In genomic region chr22:28829358-28830181, GRCh38 we compare ENCODE assay signal across 8 cellular contexts. TPM values are rescaled to one million over a fixed set of nuclear protein-coding genes. Genes with fewer than 3 reads are reported as not detected.
A peak's percentile ranks its signal among the peaks of the same experiment; 100 is the strongest.
DNase-seq lines count a peak whose midpoint lies in the region; ATAC-seq, FAIRE-seq and TF ChIP-seq lines count a peak whose summit lies in the region.

No MANE protein-coding gene starts in this region.

- H3K4me3 ChIP-seq in keratinocyte (ENCODE audit: control insufficient read depth in 2 of 3, extremely low read depth in 1 of 3, insufficient read depth in 2 of 3, low read depth in 1 of 3, low read length in 3 of 3) = no peak overlapping the region

- no peaks in the 10 kb centered on the region for H4K20me1 ChIP-seq in keratinocyte (ENCODE audit: control insufficient read depth, extremely low read depth, insufficient read depth, low read length)

- H3K9me3 ChIP-seq in keratinocyte (ENCODE audit: control insufficient read depth, low read depth, low read length) = no peaks in the 10 kb centered on the region

- no peaks in the 10 kb centered on the region for H3K4me1 Mint-ChIP-seq in WTC11

- FAIRE-seq in keratinocyte (lab: Jason Lieb, UNC) = peak; percentile 79

- H3K4me3 Mint-ChIP-seq in WTC11 = no peak overlapping the region

- H3K27ac Mint-ChIP-seq in WTC11 = peak overlapping the region; percentile 30; the same call in 1 of the 2 replicates

- H3K27ac ChIP-seq in caudate nucleus (ENCODE audit: low read depth, low read length) (no peak overlapping the region), keratinocyte (ENCODE audit: control insufficient read depth, insufficient read depth, low read length) (no peak overlapping the region)

- DNase-seq in NK-92 treated with Interleukin-12 subunit alpha and Interleukin-12 subunit beta, amount 100 ng/mL, for 24 hours (lab: John Stamatoyannopoulos, UW) = peak; percentile 21
- DNase-seq in NK-92 (lab: John Stamatoyannopoulos, UW; ENCODE audit: unreplicated experiment) (no peak), NCI-H1694 (lab: John Stamatoyannopoulos, UW) (peak; percentile 51), WTC11 (ENCODE audit: low spot score) (peak; percentile 85), caudate nucleus (lab: John Stamatoyannopoulos, UW) (peak in 54 of 61 donors; percentile 1 to 76 (median 31)), keratinocyte (ENCODE audit: low read depth, low spot score) (peak; percentile 19), GOT3 (lab: John Stamatoyannopoulos, UW) (no peak)
- peak; percentile 52 to 57 for DNase-seq in stimulated activated CD4-positive, alpha-beta T cell treated with anti-CD3 and anti-CD28 coated beads, Interleukin-15, amount 100 ng/mL, for 1 hour (ENCODE audit: low read depth in 1 of 2, low spot score in 1 of 2)

- dilution Hi-C loops in keratinocyte (cut with MboI; ENCODE audit: extremely low pct_ligation_motif_present, low sequenced_read_pairs) = loop anchor here (10.0 kb wide), 1 partner anchor 175 kb away; no protein-coding TSS in a partner anchor

- H3K4me2 ChIP-seq in keratinocyte (ENCODE audit: control insufficient read depth, extremely low read depth, insufficient read depth, low read depth, low read length) = no peak overlapping the region

- H3K27me3 Mint-ChIP-seq in WTC11 (ENCODE audit: low read depth) = no peaks in the 10 kb centered on the region

- H3K9me1 ChIP-seq in keratinocyte (ENCODE audit: control insufficient read depth, extremely low read depth, insufficient read depth, low read length) = no peaks in the 10 kb centered on the region

- ATAC-seq in WTC11 = peak; percentile 91

- CTCF ChIA-PET in WTC11 (lab: Charles Lee) = interaction anchor here (0.7 to 2.8 kb wide), 14 partner anchors 10 to 416 kb away, joined by 3 to 22 read pairs (median 4); partner anchors contain the start of gene ZNRF3

- no peak overlapping the region for H2AFZ ChIP-seq in keratinocyte (ENCODE audit: control insufficient read depth, low read length)

- POLR2A ChIA-PET in WTC11 (lab: Charles Lee) = interaction anchor here (0.9 kb wide), 1 partner anchor 29 kb away, joined by 3 read pairs; the partner anchor contains the start of gene XBP1

- no peaks in the 10 kb centered on the region for H3K79me2 ChIP-seq in keratinocyte (ENCODE audit: control insufficient read depth, insufficient read depth, low read length)

- H3K9ac ChIP-seq in keratinocyte (ENCODE audit: control insufficient read depth, extremely low read depth, insufficient read depth, low read length) = no peak overlapping the region

- H3K36me3 ChIP-seq in keratinocyte (ENCODE audit: control insufficient read depth in 2 of 2, extremely low read depth in 1 of 2, insufficient read depth in 2 of 2, low read length in 2 of 2) = no peaks in the 10 kb centered on the region

- TF ChIP-seq CTCF in WTC11 (IDR thresholded peaks at IDR 0.05) (peak; percentile 94), keratinocyte (optimal IDR thresholded peaks at IDR 0.05 in 1 of 3, IDR thresholded peaks at IDR 0.05 in 1 of 3, conservative IDR thresholded peaks at IDR 0.05 in 1 of 3; ENCODE audit: extremely low read depth in 1 of 3, insufficient read depth in 2 of 3, low read length in 3 of 3) (peak; percentile 94 to 96 (median 96))

- no peaks in the 10 kb centered on the region for H3K27me3 ChIP-seq in keratinocyte (ENCODE audit: control insufficient read depth, extremely low read depth, insufficient read depth, low read length)

- H3K36me3 Mint-ChIP-seq in WTC11 = no peaks in the 10 kb centered on the region

- no peaks in the 10 kb centered on the region for H3K9me3 Mint-ChIP-seq in WTC11

- H3K4me1 ChIP-seq in keratinocyte (ENCODE audit: control insufficient read depth, extremely low read depth, insufficient read depth, low read length) = no peaks in the 10 kb centered on the region

TF ChIP-seq in WTC11, 78 proteins besides CTCF, POLR2A, EP300 and RAD21:
- TF ChIP-seq ZNF396 (CRISPR knock-in tag; IDR thresholded peaks at IDR 0.05; ENCODE audit: borderline replicate concordance) = no peak
- TF ChIP-seq GTF2I (CRISPR knock-in tag; conservative IDR thresholded peaks at IDR 0.05) = no peak
- no peak for TF ChIP-seq FOXJ3 (CRISPR knock-in tag; IDR thresholded peaks at IDR 0.05; ENCODE audit: borderline replicate concordance)
- no peak for TF ChIP-seq ESRRA (CRISPR knock-in tag; IDR thresholded peaks at IDR 0.05; ENCODE audit: borderline replicate concordance)
- no peak for TF ChIP-seq MAX (CRISPR knock-in tag; IDR thresholded peaks at IDR 0.05)
- no peak for TF ChIP-seq HMGA2 (CRISPR knock-in tag; IDR thresholded peaks at IDR 0.05)
- TF ChIP-seq CBFB (CRISPR knock-in tag; IDR thresholded peaks at IDR 0.05; ENCODE audit: low read depth) = no peak
- TF ChIP-seq TP53 (CRISPR knock-in tag; IDR thresholded peaks at IDR 0.05) = no peak
TF ChIP-seq in WTC11: peak in this region for 0.

RNA-seq across cellular contexts. Expression of gene XBP1, which starts 29.2 kb away (rescaled TPM):
- 104 to 127 TPM (median 107 TPM) in 3 replicates for total RNA-seq in WTC11 (2021)
- 65.2 to 88.7 TPM (median 71.9 TPM) in 3 replicates for polyA plus RNA-seq in keratinocyte
- polyA plus RNA-seq in keratinocyte (2011; ENCODE audit: low read depth) = 132 TPM
- 58.3 and 95.8 TPM in 2 replicates for polyA plus RNA-seq in keratinocyte (2011; cell fraction: cytosol; rRNA removed)
- polyA plus RNA-seq in keratinocyte (2011; cell fraction: nucleus; rRNA removed) = 102 and 105 TPM in 2 replicates
- 45.9 and 121 TPM in 2 replicates for polyA plus RNA-seq in keratinocyte (2012; ENCODE audit: low replicate concordance)
- polyA minus RNA-seq in keratinocyte = 58.3 to 114 TPM (median 93.1 TPM) in 3 replicates
- polyA minus RNA-seq in keratinocyte (2011; cell fraction: cytosol; rRNA and poly(A)+ RNA removed) = 78.1 TPM
- polyA minus RNA-seq in keratinocyte (2011; cell fraction: nucleus; rRNA and poly(A)+ RNA removed) = 61.5 and 64.8 TPM in 2 replicates

RNA-seq across cellular contexts. Expression of gene ZNRF3, which starts 53.8 kb away (rescaled TPM):
- total RNA-seq in WTC11 (2021) = 20.6 to 25.4 TPM (median 21.6 TPM) in 3 replicates
- polyA plus RNA-seq in keratinocyte = 2.1 to 4.0 TPM (median 2.6 TPM) in 3 replicates
- polyA plus RNA-seq in keratinocyte (2011; ENCODE audit: low read depth) = 1.1 TPM
- 1.5 and 1.6 TPM in 2 replicates for polyA plus RNA-seq in keratinocyte (2011; cell fraction: cytosol; rRNA removed)
- polyA plus RNA-seq in keratinocyte (2011; cell fraction: nucleus; rRNA removed) = 6.3 and 6.8 TPM in 2 replicates
- 1.7 and 3.6 TPM in 2 replicates for polyA plus RNA-seq in keratinocyte (2012; ENCODE audit: low replicate concordance)
- 3.3 to 7.0 TPM (median 3.6 TPM) in 3 replicates for polyA minus RNA-seq in keratinocyte
- polyA minus RNA-seq in keratinocyte (2011; cell fraction: cytosol; rRNA and poly(A)+ RNA removed) = 6.1 TPM
- polyA minus RNA-seq in keratinocyte (2011; cell fraction: nucleus; rRNA and poly(A)+ RNA removed) = 11.2 and 11.9 TPM in 2 replicates

RNA-seq across cellular contexts. Expression of gene CCDC117, which starts 57.1 kb away (rescaled TPM):
- 39.0 to 47.4 TPM (median 46.9 TPM) in 3 replicates for total RNA-seq in WTC11 (2021)
- 3.3 to 8.8 TPM (median 4.9 TPM) in 3 replicates for polyA plus RNA-seq in keratinocyte
- polyA plus RNA-seq in keratinocyte (2011; ENCODE audit: low read depth) = 24.9 TPM
- polyA plus RNA-seq in keratinocyte (2011; cell fraction: cytosol; rRNA removed) = 4.2 and 7.0 TPM in 2 replicates
- polyA plus RNA-seq in keratinocyte (2011; cell fraction: nucleus; rRNA removed) = 3.9 and 5.6 TPM in 2 replicates
- polyA plus RNA-seq in keratinocyte (2012; ENCODE audit: low replicate concordance) = 4.5 and 9.5 TPM in 2 replicates
- 0.69 to 4.5 TPM (median 2.2 TPM) in 3 replicates for polyA minus RNA-seq in keratinocyte
- polyA minus RNA-seq in keratinocyte (2011; cell fraction: cytosol; rRNA and poly(A)+ RNA removed) = 5.8 TPM
- polyA minus RNA-seq in keratinocyte (2011; cell fraction: nucleus; rRNA and poly(A)+ RNA removed) = 3.4 and 4.0 TPM in 2 replicates

Comparison
In these comparisons a context has a peak if more than half of its experiments do, and no peak if none do; other contexts are left out.
1. DNase-seq: peak in NK-92 treated with Interleukin-12 subunit alpha and Interleukin-12 subunit beta, amount 100 ng/mL, for 24 hours (single experiment), NCI-H1694 (single experiment), WTC11 (single experiment), caudate nucleus (54 of 61), keratinocyte (single experiment) and stimulated activated CD4-positive, alpha-beta T cell treated with anti-CD3 and anti-CD28 coated beads, Interleukin-15, amount 100 ng/mL, for 1 hour (2 of 2); none in NK-92 (single experiment) and GOT3 (single experiment).